ENCODE assay signal across 36 cellular contexts in the genomic region with DNA sequence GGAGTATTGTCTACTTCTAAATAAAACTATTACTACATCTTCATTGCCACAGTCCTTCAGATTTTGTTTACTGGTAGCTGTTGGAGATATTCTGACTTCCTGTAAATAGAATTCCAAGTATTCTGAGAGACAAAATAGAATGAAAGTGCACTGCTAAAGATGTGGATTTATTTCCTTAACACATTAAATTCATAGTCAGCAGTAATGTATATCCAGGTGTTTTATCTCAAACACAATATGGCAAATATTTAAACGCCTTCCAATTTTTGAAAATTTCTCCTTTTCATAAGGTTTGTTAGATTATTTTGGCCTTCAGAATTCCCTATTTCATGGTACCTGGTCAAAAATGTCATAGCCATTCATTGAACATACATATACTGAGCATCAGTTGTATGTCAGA.
"Had no signal": no experiment of that assay in that cellular context is flagged by ENCODE, and none has a peak within 500 bp of the region (broad histone marks: within the 10 kb centered on the region; RNA-seq: fewer than 3 reads in every experiment).

No MANE protein-coding gene starts in this region.

- ATAC-seq: activated CD4-positive, alpha-beta T cell treated with anti-CD3 and anti-CD28 coated beads for 36 hours; activated CD4-positive, CD25-positive, alpha-beta regulatory T cell treated with anti-CD3 and anti-CD28 coated beads, Interleukin-2, amount 50 U/mL, for 24 hours; activated CD8-positive, alpha-beta memory T cell treated with anti-CD3 and anti-CD28 coated beads, Interleukin-2, amount 10 ng/mL, durations not matched to agents 7 days and 5 days; activated CD8-positive, alpha-beta T cell treated with anti-CD3 and anti-CD28 coated beads, Interleukin-2, amount 10 ng/mL, durations not matched to agents 7 days and 5 days; activated naive CD4-positive, alpha-beta T cell treated with anti-CD3 and anti-CD28 coated beads, Interleukin-2, amount 50 U/mL, for 72 hours; body of pancreas had no signal

- H3K9me3 ChIP-seq: adrenal gland, body of pancreas, breast epithelium had no signal

- H3K4me1 ChIP-seq: adrenal gland, body of pancreas, breast epithelium had no signal

- H3K4me1 Mint-ChIP-seq: activated CD4-positive, alpha-beta memory T cell treated with anti-CD3 and anti-CD28 coated beads, Interleukin-2, amount 10 ng/mL, durations not matched to agents 7 days and 5 days; activated CD4-positive, alpha-beta T cell treated with anti-CD3 and anti-CD28 coated beads for 36 hours; activated CD4-positive, alpha-beta T cell treated with anti-CD3 and anti-CD28 coated beads, Interleukin-2, amount 10 ng/mL, durations not matched to agents 7 days and 5 days; activated CD8-positive, alpha-beta memory T cell treated with anti-CD3 and anti-CD28 coated beads, Interleukin-2, amount 10 ng/mL, durations not matched to agents 7 days and 5 days; activated naive CD8-positive, alpha-beta T cell treated with anti-CD3 and anti-CD28 coated beads for 36 hours had no signal

- H3K27ac ChIP-seq: adrenal gland, body of pancreas, brain microvascular endothelial cell, breast epithelium, VCaP had no signal

- H3K36me3 Mint-ChIP-seq: activated CD8-positive, alpha-beta memory T cell treated with anti-CD3 and anti-CD28 coated beads, Interleukin-2, amount 10 ng/mL, durations not matched to agents 7 days and 5 days; activated naive CD4-positive, alpha-beta T cell treated with anti-CD3 and anti-CD28 coated beads, Interleukin-2, amount 50 U/mL, for 72 hours; activated naive CD8-positive, alpha-beta T cell treated with anti-CD3 and anti-CD28 coated beads for 36 hours had no signal

- H3K27ac Mint-ChIP-seq: activated CD4-positive, alpha-beta memory T cell treated with anti-CD3 and anti-CD28 coated beads, Interleukin-2, amount 10 ng/mL, durations not matched to agents 7 days and 5 days; activated CD4-positive, alpha-beta T cell treated with anti-CD3 and anti-CD28 coated beads for 36 hours; activated CD4-positive, alpha-beta T cell treated with anti-CD3 and anti-CD28 coated beads, Interleukin-2, amount 10 ng/mL, durations not matched to agents 7 days and 5 days; activated CD8-positive, alpha-beta memory T cell treated with anti-CD3 and anti-CD28 coated beads, Interleukin-2, amount 10 ng/mL, durations not matched to agents 7 days and 5 days; activated CD8-positive, alpha-beta T cell treated with anti-CD3 and anti-CD28 coated beads, Interleukin-2, amount 10 ng/mL, durations not matched to agents 7 days and 5 days; activated naive CD4-positive, alpha-beta T cell treated with anti-CD3 and anti-CD28 coated beads for 36 hours; activated naive CD4-positive, alpha-beta T cell treated with anti-CD3 and anti-CD28 coated beads, Interleukin-2, amount 50 U/mL, for 72 hours; activated naive CD8-positive, alpha-beta T cell treated with anti-CD3 and anti-CD28 coated beads for 36 hours; activated T-cell treated with anti-CD3 and anti-CD28 coated beads, Interleukin-2, amount 50 U/mL, for 24 hours; activated T-helper 2 cell treated with anti-CD3 and anti-CD28 coated beads, Interferon-gamma antibody, Interleukin-2, Interleukin-4, amounts not matched to agents 10 μg/mL and 5 μg/mL and 100 μg/mL, durations not matched to agents 14 hours and 24 hours and 36 hours; T-helper 1 cell treated with Interleukin-12 subunit alpha and Interleukin-12 subunit beta and Interleukin-4 antibody, amounts not matched to agents 30 μg/mL and 1 μg/mL, for 36 hours; T-helper 2 cell treated with Interferon-gamma antibody and Interleukin-4, amounts not matched to agents 5 μg/mL and 100 μg/mL, for 36 hours had no signal

- H3K4me3 ChIP-seq: adrenal gland, body of pancreas, breast epithelium had no signal

- H3K36me3 ChIP-seq: adrenal gland, brain microvascular endothelial cell, breast epithelium had no signal

- FAIRE-seq: astrocyte, TTC549 had no signal

- H3K4me3 Mint-ChIP-seq: activated CD4-positive, alpha-beta memory T cell treated with anti-CD3 and anti-CD28 coated beads, Interleukin-2, amount 10 ng/mL, durations not matched to agents 7 days and 5 days; activated CD4-positive, alpha-beta T cell treated with anti-CD3 and anti-CD28 coated beads for 36 hours; activated CD4-positive, alpha-beta T cell treated with anti-CD3 and anti-CD28 coated beads, Interleukin-2, amount 10 ng/mL, durations not matched to agents 7 days and 5 days; activated CD8-positive, alpha-beta memory T cell treated with anti-CD3 and anti-CD28 coated beads, Interleukin-2, amount 10 ng/mL, durations not matched to agents 7 days and 5 days; activated CD8-positive, alpha-beta T cell treated with anti-CD3 and anti-CD28 coated beads, Interleukin-2, amount 10 ng/mL, durations not matched to agents 7 days and 5 days; activated naive CD4-positive, alpha-beta T cell treated with anti-CD3 and anti-CD28 coated beads for 36 hours; activated naive CD8-positive, alpha-beta T cell treated with anti-CD3 and anti-CD28 coated beads for 36 hours; activated T-cell treated with anti-CD3 and anti-CD28 coated beads, Interleukin-2, amount 50 U/mL, for 24 hours; T-helper 1 cell treated with Interleukin-12 subunit alpha and Interleukin-12 subunit beta and Interleukin-4 antibody, amounts not matched to agents 30 μg/mL and 1 μg/mL, for 36 hours; T-helper 2 cell treated with Interferon-gamma antibody and Interleukin-4, amounts not matched to agents 5 μg/mL and 100 μg/mL, for 36 hours had no signal

- H3K9me3 Mint-ChIP-seq: activated CD4-positive, alpha-beta memory T cell treated with anti-CD3 and anti-CD28 coated beads, Interleukin-2, amount 10 ng/mL, durations not matched to agents 7 days and 5 days; activated CD4-positive, alpha-beta T cell treated with anti-CD3 and anti-CD28 coated beads, Interleukin-2, amount 10 ng/mL, durations not matched to agents 7 days and 5 days; activated naive CD8-positive, alpha-beta T cell treated with anti-CD3 and anti-CD28 coated beads for 36 hours had no signal

- DNase-seq: activated CD4-positive, alpha-beta memory T cell treated with anti-CD3 and anti-CD28 coated beads, Interleukin-2, amount 10 ng/mL, durations not matched to agents 7 days and 5 days; activated CD4-positive, alpha-beta T cell treated with anti-CD3 and anti-CD28 coated beads for 1 hour; activated CD4-positive, alpha-beta T cell treated with anti-CD3 and anti-CD28 coated beads for 36 hours; activated CD4-positive, alpha-beta T cell treated with anti-CD3 and anti-CD28 coated beads for 48 hours; activated CD4-positive, alpha-beta T cell treated with anti-CD3 and anti-CD28 coated beads, Interleukin-2, amount 10 ng/mL, durations not matched to agents 7 days and 5 days; activated CD4-positive, alpha-beta T cell treated with anti-CD3 and anti-CD28 coated beads, Interleukin-2, amount 50 U/mL, for 48 hours; activated CD4-positive, CD25-positive, alpha-beta regulatory T cell; activated CD8-positive, alpha-beta memory T cell treated with anti-CD3 and anti-CD28 coated beads for 24 hours; activated CD8-positive, alpha-beta memory T cell treated with anti-CD3 and anti-CD28 coated beads, Interleukin-2, amount 10 ng/mL, durations not matched to agents 7 days and 5 days; activated CD8-positive, alpha-beta memory T cell treated with anti-CD3 and anti-CD28 coated beads, Interleukin-2, amount 50 U/mL, for 48 hours; activated CD8-positive, alpha-beta T cell treated with anti-CD3 and anti-CD28 coated beads, Interleukin-2, amount 10 ng/mL, durations not matched to agents 7 days and 5 days; activated effector memory CD4-positive, alpha-beta T cell treated with anti-CD3 and anti-CD28 coated beads, Interleukin-2, amount 50 U/mL, for 16 hours; activated gamma-delta T cell treated with Interleukin-2 at 50 U/mL for 16 hours; activated naive CD4-positive, alpha-beta T cell; activated naive CD4-positive, alpha-beta T cell treated with anti-CD3 and anti-CD28 coated beads for 36 hours; activated naive CD4-positive, alpha-beta T cell treated with anti-CD3 and anti-CD28 coated beads, Interleukin-2, amount 50 U/mL, for 16 hours; activated naive CD8-positive, alpha-beta T cell treated with anti-CD3 and anti-CD28 coated beads for 36 hours; activated T-cell treated with anti-CD3 and anti-CD28 coated beads, Interleukin-2, amount 50 U/mL, for 24 hours; activated T-cell treated with anti-CD3 and anti-CD28 coated beads, Interleukin-2, amount 50 U/mL, for 48 hours; adrenal gland; amniotic stem cell; aorta; body of pancreas; brain microvascular endothelial cell; central memory CD4-positive, alpha-beta T cell; T-helper 2 cell; T-helper 9 cell had no signal

- H3K27me3 ChIP-seq: adrenal gland, body of pancreas, brain microvascular endothelial cell, breast epithelium had no signal

- H3K27me3 Mint-ChIP-seq: activated CD4-positive, alpha-beta memory T cell treated with anti-CD3 and anti-CD28 coated beads, Interleukin-2, amount 10 ng/mL, durations not matched to agents 7 days and 5 days; activated CD4-positive, alpha-beta T cell treated with anti-CD3 and anti-CD28 coated beads for 36 hours; activated CD4-positive, alpha-beta T cell treated with anti-CD3 and anti-CD28 coated beads, Interleukin-2, amount 10 ng/mL, durations not matched to agents 7 days and 5 days; activated CD8-positive, alpha-beta memory T cell treated with anti-CD3 and anti-CD28 coated beads, Interleukin-2, amount 10 ng/mL, durations not matched to agents 7 days and 5 days; activated naive CD8-positive, alpha-beta T cell treated with anti-CD3 and anti-CD28 coated beads for 36 hours; activated T-cell treated with anti-CD3 and anti-CD28 coated beads, Interleukin-2, amount 50 U/mL, for 24 hours had no signal
